ENCODE assay signal across 9 cellular contexts in genomic region chr21:28781602-28782274, GRCh38.
DNase-seq lines count a peak whose midpoint lies in the region; TF ChIP-seq lines count a peak whose summit lies in the region.
"Had no signal": no experiment of that assay in that cellular context is flagged by ENCODE, and none has a peak within 500 bp of the region (broad histone marks: within the 10 kb centered on the region; RNA-seq: fewer than 3 reads in every experiment).

No MANE protein-coding gene starts in this region.

- DNase-seq in GM06990 (ENCODE audit: extremely low read depth, insufficient read length): no peak
- no peak for DNase-seq in H9
- peak; percentile 30 for DNase-seq in mesenchymal stem cell
- no peak for DNase-seq in mesendoderm
- no peak for DNase-seq in NCI-H1105 (lab: John Stamatoyannopoulos, UW)
- DNase-seq in T-helper 1 cell: no peak
- no peak for DNase-seq in activated T-cell treated with anti-CD3 and anti-CD28 coated beads, Interleukin-2, amount 50 U/mL, for 24 hours

- H3K23me2 ChIP-seq in H9 (ENCODE audit: insufficient read length, low read depth, low read length, poor library complexity, severe bottlenecking): no peaks in the 10 kb centered on the region

- H3K9me2 ChIP-seq in SU-DHL-6 (replicated peaks; ENCODE audit: insufficient read depth, low read length): no peaks in the 10 kb centered on the region

- peaks cover 9 to 17% of the 10 kb centered on the region in 2 experiments; a peak in 4 of 5 replicates for H3K9me3 Mint-ChIP-seq in H9
- H3K9me3 Mint-ChIP-seq in activated T-cell treated with anti-CD3 and anti-CD28 coated beads, Interleukin-2, amount 50 U/mL, for 24 hours: peaks cover 11% of the 10 kb centered on the region

- no peaks in the 10 kb centered on the region for H3K27me3 ChIP-seq in GM06990 (replicated peaks; ENCODE audit: control insufficient read depth, insufficient read depth, low read length)
- no peaks in the 10 kb centered on the region for H3K27me3 ChIP-seq in H9 (ENCODE audit: insufficient read depth, low read length)
- H3K27me3 ChIP-seq in SU-DHL-6 (ENCODE audit: low read length): no peaks in the 10 kb centered on the region
- H3K27me3 ChIP-seq in mesenchymal stem cell (ENCODE audit: control insufficient read depth in 1 of 2, insufficient read depth in 1 of 2, low read length in 2 of 2): no peaks in the 10 kb centered on the region
- no peaks in the 10 kb centered on the region for H3K27me3 ChIP-seq in mesendoderm (ENCODE audit: insufficient read depth, low read length, poor library complexity)

- no peak overlapping the region for H3K27ac ChIP-seq in H9 (ENCODE audit: insufficient read length, low read depth, low read length)
- no peak overlapping the region for H3K27ac ChIP-seq in SU-DHL-6 (ENCODE audit: low read depth, low read length)
- H3K27ac ChIP-seq in mesenchymal stem cell (ENCODE audit: low read length, poor library complexity, severe bottlenecking): no peak overlapping the region
- no peak overlapping the region for H3K27ac ChIP-seq in mesendoderm (ENCODE audit: low read depth, low read length)

- H2BK12ac ChIP-seq in H9 (ENCODE audit: insufficient read length, low read depth, low read length): no peak overlapping the region
- H2BK12ac ChIP-seq in mesenchymal stem cell (ENCODE audit: low read length in 2 of 2): no peak overlapping the region

- H2BK15ac ChIP-seq in H9 (ENCODE audit: low read depth, low read length) (no peak overlapping the region), mesenchymal stem cell (ENCODE audit: low read depth, poor library complexity, severe bottlenecking) (no peak overlapping the region), mesendoderm (replicated peaks; ENCODE audit: low read depth) (no peak overlapping the region)

- H4K20me1 ChIP-seq in H9 (ENCODE audit: control insufficient read depth, insufficient read depth, insufficient read length) (no peaks in the 10 kb centered on the region), SU-DHL-6 (ENCODE audit: low read depth, low read length) (no peaks in the 10 kb centered on the region)

- no peak overlapping the region for H2AFZ ChIP-seq in H9 (ENCODE audit: low read length)
- no peak overlapping the region for H2AFZ ChIP-seq in SU-DHL-6 (ENCODE audit: low read depth, low read length, severe bottlenecking)
- no peak overlapping the region for H2AFZ ChIP-seq in mesenchymal stem cell (ENCODE audit: low read depth, low read length)

- H3K4ac ChIP-seq in H9 (ENCODE audit: low read depth, low read length) (no peak overlapping the region), mesenchymal stem cell (ENCODE audit: low read depth in 1 of 2, low read length in 2 of 2) (no peak overlapping the region), mesendoderm (ENCODE audit: low read depth, low read length) (no peak overlapping the region)

- H3K23ac ChIP-seq in H9 (ENCODE audit: insufficient read length, low read depth, low read length) (no peak overlapping the region), mesenchymal stem cell (ENCODE audit: low read length in 2 of 2) (no peak overlapping the region), mesendoderm (ENCODE audit: low read length) (no peak overlapping the region)

- H2AK5ac ChIP-seq in H9 (ENCODE audit: insufficient read length, low read length) (no peak overlapping the region), mesenchymal stem cell (ENCODE audit: low read length, severe bottlenecking) (no peak overlapping the region), mesendoderm (ENCODE audit: low read length) (no peak overlapping the region)

- H2BK20ac ChIP-seq in H9 (ENCODE audit: low read depth, low read length, poor library complexity, severe bottlenecking): no peak overlapping the region

- H3K9ac ChIP-seq in H9 (ENCODE audit: extremely low read depth, insufficient read length, low read length): no peak overlapping the region
- no peak overlapping the region for H3K9ac ChIP-seq in SU-DHL-6 (ENCODE audit: low read length)
- H3K9ac ChIP-seq in mesenchymal stem cell (ENCODE audit: low read length): no peak overlapping the region
- no peak overlapping the region for H3K9ac ChIP-seq in mesendoderm (ENCODE audit: low read length)

- H3K4me1 Mint-ChIP-seq in H9: 0 out of 4 replicates have a peak, but pooled peaks cover 0 to under 1% of the 10 kb centered on the region in 2 experiments
- peaks cover 5% of the 10 kb centered on the region for H3K4me1 Mint-ChIP-seq in activated T-cell treated with anti-CD3 and anti-CD28 coated beads, Interleukin-2, amount 50 U/mL, for 24 hours (ENCODE audit: low read depth)
- H3K4me1 Mint-ChIP-seq: memory B cell had no signal

- no peak overlapping the region for H3K56ac ChIP-seq in H9 (ENCODE audit: insufficient read length, low read depth, low read length)
- H3K56ac ChIP-seq in mesendoderm (ENCODE audit: low read length): no peak overlapping the region

- no peak overlapping the region for H3K4me3 Mint-ChIP-seq in H9
- no peak overlapping the region for H3K4me3 Mint-ChIP-seq in activated T-cell treated with anti-CD3 and anti-CD28 coated beads, Interleukin-2, amount 50 U/mL, for 24 hours
- H3K4me3 Mint-ChIP-seq: memory B cell had no signal

- H2BK5ac ChIP-seq in H9 (ENCODE audit: insufficient read length, low read length): no peak overlapping the region
- H2BK5ac ChIP-seq in mesenchymal stem cell (ENCODE audit: low read depth, low read length, poor library complexity, severe bottlenecking): no peak overlapping the region
- no peak overlapping the region for H2BK5ac ChIP-seq in mesendoderm (ENCODE audit: low read length)

- H2BK120ac ChIP-seq in H9 (ENCODE audit: low read depth, low read length, poor library complexity, severe bottlenecking): no peak overlapping the region
- H2BK120ac ChIP-seq in mesenchymal stem cell (ENCODE audit: low read depth, low read length): no peak overlapping the region
- no peak overlapping the region for H2BK120ac ChIP-seq in mesendoderm (ENCODE audit: low read depth, low read length)

- H3F3A ChIP-seq in SU-DHL-6 (ENCODE audit: insufficient read depth): no peaks in the 10 kb centered on the region

- H3K79me1 ChIP-seq in H9 (ENCODE audit: insufficient read depth, low read depth, low read length, poor library complexity, severe bottlenecking) (no peaks in the 10 kb centered on the region), mesenchymal stem cell (replicated peaks; ENCODE audit: low read length, poor library complexity, severe bottlenecking) (no peaks in the 10 kb centered on the region), mesendoderm (ENCODE audit: low read length) (no peaks in the 10 kb centered on the region)

- H4K8ac ChIP-seq in H9 (replicated peaks; ENCODE audit: insufficient read length, low read depth, low read length) (no peak overlapping the region), mesenchymal stem cell (ENCODE audit: low read length) (no peak overlapping the region), mesendoderm (ENCODE audit: low read depth, low read length) (no peak overlapping the region)

- H4K91ac ChIP-seq in H9 (ENCODE audit: insufficient read length, low read depth, low read length): no peak overlapping the region
- no peak overlapping the region for H4K91ac ChIP-seq in mesenchymal stem cell (ENCODE audit: low read length)

- H3K4me1 ChIP-seq in H9 (ENCODE audit: insufficient read depth, low read length) (no peaks in the 10 kb centered on the region), mesenchymal stem cell (ENCODE audit: control insufficient read depth, insufficient read depth, low read depth, low read length) (no peaks in the 10 kb centered on the region), mesendoderm (ENCODE audit: control insufficient read depth, low read depth, low read length) (no peaks in the 10 kb centered on the region)

- H3K4me3 ChIP-seq in GM06990 (replicated peaks; ENCODE audit: low read depth, low read length): no peak overlapping the region
- H3K4me3 ChIP-seq in SU-DHL-6 (ENCODE audit: insufficient read depth, low read length, poor library complexity, severe bottlenecking): no peak overlapping the region
- H3K4me3 ChIP-seq in mesenchymal stem cell (ENCODE audit: insufficient read depth in 1 of 2, low read depth in 1 of 2, low read length in 2 of 2): no peak overlapping the region
- no peak overlapping the region for H3K4me3 ChIP-seq in mesendoderm (ENCODE audit: low read length)

- H4K5ac ChIP-seq in H9 (ENCODE audit: insufficient read length, low read depth, low read length) (no peak overlapping the region), mesendoderm (ENCODE audit: low read length) (no peak overlapping the region)

- H3K36me3 ChIP-seq in GM06990 (ENCODE audit: control insufficient read depth, insufficient read depth, low read length) (no peaks in the 10 kb centered on the region), SU-DHL-6 (ENCODE audit: low read length) (no peaks in the 10 kb centered on the region), mesenchymal stem cell (ENCODE audit: control insufficient read depth in 1 of 2, insufficient read depth in 2 of 2, low read depth in 1 of 2, low read length in 2 of 2) (no peaks in the 10 kb centered on the region), mesendoderm (ENCODE audit: control insufficient read depth, insufficient read depth, low read length) (no peaks in the 10 kb centered on the region)

- peak; percentile 45 for TF ChIP-seq CTCF in GM06990 (IDR thresholded peaks at IDR 0.05; ENCODE audit: insufficient read depth, low read length, poor library complexity, severe bottlenecking)
- peak; percentile 61 for TF ChIP-seq CTCF in H9 (conservative IDR thresholded peaks at IDR 0.05)
- peak; percentile 34 for TF ChIP-seq CTCF in SU-DHL-6 (IDR thresholded peaks at IDR 0.05; ENCODE audit: insufficient read depth, low read length, poor library complexity, severe bottlenecking)

- H3K79me2 ChIP-seq in H9 (ENCODE audit: insufficient read depth, low read length) (no peaks in the 10 kb centered on the region), SU-DHL-6 (ENCODE audit: insufficient read depth, low read length) (no peaks in the 10 kb centered on the region), mesendoderm (ENCODE audit: control insufficient read depth, insufficient read depth, low read length) (no peaks in the 10 kb centered on the region)

- H3K36me3 Mint-ChIP-seq in H9 (ENCODE audit: insufficient read depth in 1 of 3, low read depth in 3 of 3): peaks cover 6 to 8% (median 8%) of the 10 kb centered on the region in 3 experiments; a peak in 4 of 7 replicates
- peaks cover 17% of the 10 kb centered on the region for H3K36me3 Mint-ChIP-seq in activated T-cell treated with anti-CD3 and anti-CD28 coated beads, Interleukin-2, amount 50 U/mL, for 24 hours (ENCODE audit: low read depth)

- 0 out of 7 replicates have a peak overlapping the region, but pooled peaks of 1 of the 3 experiments have one; percentile 18 for H3K27ac Mint-ChIP-seq in H9
- H3K27ac Mint-ChIP-seq in activated T-cell treated with anti-CD3 and anti-CD28 coated beads, Interleukin-2, amount 50 U/mL, for 24 hours: no peak overlapping the region
- H3K27ac Mint-ChIP-seq: memory B cell had no signal

- no peak overlapping the region for H3K14ac ChIP-seq in H9 (ENCODE audit: insufficient read depth, low read length)
- no peak overlapping the region for H3K14ac ChIP-seq in mesenchymal stem cell (ENCODE audit: low read length in 2 of 2)

- H3K4me2 ChIP-seq in H9 (ENCODE audit: insufficient read depth, insufficient read length, low read length) (no peak overlapping the region), SU-DHL-6 (ENCODE audit: low read depth, low read length, poor library complexity, severe bottlenecking) (no peak overlapping the region), mesenchymal stem cell (ENCODE audit: low read length, poor library complexity, severe bottlenecking) (no peak overlapping the region), mesendoderm (ENCODE audit: low read length) (no peak overlapping the region)

- H3T11ph ChIP-seq in H9 (ENCODE audit: low read length): no peak overlapping the region

- H3K18ac ChIP-seq in H9 (ENCODE audit: insufficient read length, low read depth, low read length) (no peak overlapping the region), mesenchymal stem cell (ENCODE audit: low read depth in 1 of 2, low read length in 2 of 2) (no peak overlapping the region), mesendoderm (ENCODE audit: low read length) (no peak overlapping the region)

- H3K27me3 Mint-ChIP-seq in H9 (ENCODE audit: low read depth): no peaks in the 10 kb centered on the region
- no peaks in the 10 kb centered on the region for H3K27me3 Mint-ChIP-seq in activated T-cell treated with anti-CD3 and anti-CD28 coated beads, Interleukin-2, amount 50 U/mL, for 24 hours
- H3K27me3 Mint-ChIP-seq: memory B cell had no signal

- H3K9me3 ChIP-seq in H9 (ENCODE audit: control insufficient read depth, low read depth, low read length) (no peaks in the 10 kb centered on the region), SU-DHL-6 (ENCODE audit: insufficient read depth, low read length) (no peaks in the 10 kb centered on the region), mesenchymal stem cell (ENCODE audit: control insufficient read depth, low read length) (peaks cover 2% of the 10 kb centered on the region)
